20 cellular contexts compared by ENCODE assay signal in the genomic region with DNA sequence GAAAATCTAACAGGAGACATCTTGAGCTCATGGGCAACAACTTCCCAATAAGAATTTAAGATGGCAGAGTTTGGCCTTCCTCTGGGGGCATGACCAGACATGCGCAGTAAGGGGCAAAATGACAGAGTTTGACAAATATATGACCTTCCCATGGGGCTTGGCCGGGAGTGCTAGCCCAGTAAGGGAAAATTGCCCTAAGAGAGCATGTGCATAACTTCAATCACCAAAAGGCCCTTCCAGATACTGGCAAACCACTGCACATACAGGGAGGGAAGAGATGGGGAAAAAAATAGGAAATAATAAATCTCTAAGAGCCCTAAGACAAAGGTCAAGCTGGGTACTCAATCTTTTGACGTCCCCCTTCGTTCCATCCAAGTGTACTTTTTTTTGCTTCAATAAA.
"Had no signal": no experiment of that assay in that cellular context is flagged by ENCODE, and none has a peak within 500 bp of the region (broad histone marks: within the 10 kb centered on the region; RNA-seq: fewer than 3 reads in every experiment).

No MANE protein-coding gene starts in this region.

- H3K27ac ChIP-seq: esophagus squamous epithelium, heart right ventricle, left ventricle myocardium inferior, neural progenitor cell, suprapubic skin, transverse colon, uterus had no signal

- ATAC-seq: heart right ventricle; stimulated activated naive CD8-positive, alpha-beta T cell treated with anti-CD3 and anti-CD28 coated beads, Interleukin-15, amount 100 ng/mL, for 72 hours had no signal

- H3K4me2 ChIP-seq: neural progenitor cell had no signal

- DNase-seq: activated CD4-positive, alpha-beta T cell treated with anti-CD3 and anti-CD28 coated beads for 4 hours; activated CD8-positive, alpha-beta memory T cell treated with anti-CD3 and anti-CD28 coated beads for 24 hours; amniotic stem cell; effector CD8-positive, alpha-beta T cell; esophagus squamous epithelium; heart right ventricle; immature natural killer cell; kidney glomerular epithelial cell; left ventricle myocardium inferior; mammary epithelial cell; stimulated activated CD4-positive, alpha-beta T cell treated with anti-CD3 and anti-CD28 coated beads, Interleukin-2, amount 100 ng/mL, for 24 hours; stimulated activated naive CD8-positive, alpha-beta T cell treated with anti-CD3 and anti-CD28 coated beads, Interleukin-15, amount 100 ng/mL, for 72 hours; SW 1271; transverse colon; uterus had no signal

- H3K4me3 Mint-ChIP-seq: activated T-helper 1 cell treated with anti-CD3 and anti-CD28 coated beads, Interleukin-12 subunit alpha, Interleukin-12 subunit beta, Interleukin-2, Interleukin-4 antibody, amounts not matched to agents 30 ng/mL and 10 ng/mL and 1 ng/mL, durations not matched to agents 14 hours and 24 hours and 36 hours; dendritic cell treated with granulocyte-macrophage colony-stimulating factor and Interleukin-4, amounts not matched to agents 40 ng/mL and 50 ng/mL, for 4 days; immature natural killer cell; neural progenitor cell had no signal

- H3K27me3 Mint-ChIP-seq: dendritic cell treated with granulocyte-macrophage colony-stimulating factor and Interleukin-4, amounts not matched to agents 40 ng/mL and 50 ng/mL, for 4 days; progenitor cell of endocrine pancreas; stimulated activated naive CD8-positive, alpha-beta T cell treated with anti-CD3 and anti-CD28 coated beads, Interleukin-15, amount 100 ng/mL, for 72 hours had no signal

- H3K27ac Mint-ChIP-seq: dendritic cell treated with granulocyte-macrophage colony-stimulating factor and Interleukin-4, amounts not matched to agents 40 ng/mL and 50 ng/mL, for 4 days; neural progenitor cell; progenitor cell of endocrine pancreas had no signal

- H3K4me1 Mint-ChIP-seq: neural progenitor cell had no signal

- H3K4me1 ChIP-seq: neural progenitor cell, transverse colon, uterus had no signal

- H3K4me3 ChIP-seq: esophagus squamous epithelium, heart right ventricle, left ventricle myocardium inferior, neural progenitor cell, suprapubic skin, transverse colon, uterus had no signal

- H3K9me3 ChIP-seq: esophagus squamous epithelium, left ventricle myocardium inferior, suprapubic skin, transverse colon, uterus had no signal

- H3K9me3 Mint-ChIP-seq: activated T-helper 1 cell treated with anti-CD3 and anti-CD28 coated beads, Interleukin-12 subunit alpha, Interleukin-12 subunit beta, Interleukin-2, Interleukin-4 antibody, amounts not matched to agents 30 ng/mL and 10 ng/mL and 1 ng/mL, durations not matched to agents 14 hours and 24 hours and 36 hours; dendritic cell treated with granulocyte-macrophage colony-stimulating factor and Interleukin-4, amounts not matched to agents 40 ng/mL and 50 ng/mL, for 4 days; immature natural killer cell had no signal

- H3K27me3 ChIP-seq: esophagus squamous epithelium, heart right ventricle, neural progenitor cell, suprapubic skin, transverse colon, uterus had no signal

- H3K36me3 ChIP-seq: left ventricle myocardium inferior, transverse colon, uterus had no signal

- H2AFZ ChIP-seq: neural progenitor cell had no signal

- H3K9ac ChIP-seq: neural progenitor cell had no signal
